ENCODE assay signal across 1 cellular context in the genomic region with DNA sequence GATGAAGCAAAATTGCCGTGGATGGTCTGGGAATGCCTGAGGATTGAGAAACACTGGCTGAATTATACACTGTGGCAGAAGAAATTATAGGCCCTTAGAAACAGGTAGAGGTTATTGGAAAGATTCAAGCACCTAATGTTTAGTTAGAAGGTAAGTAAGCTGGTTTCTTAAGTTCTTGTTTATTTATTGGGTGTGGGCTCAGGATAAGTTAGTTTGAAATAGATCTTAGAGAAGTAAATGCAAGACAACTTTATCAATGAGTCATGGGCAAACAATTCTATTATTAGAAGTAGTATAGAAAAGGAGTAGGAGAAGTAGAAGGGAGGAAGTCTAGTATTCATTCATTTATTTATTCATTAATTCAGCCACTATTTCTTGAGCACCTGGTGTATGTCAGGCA.
TF ChIP-seq lines count a peak whose summit lies in the region.

No MANE protein-coding gene starts in this region.

TF ChIP-seq in SK-N-SH treated with all-trans-retinoic acid at 6 μM for 48 hours, 23 proteins besides CTCF, POLR2A, EP300 and RAD21 (continued from another document):
- TF ChIP-seq, protein P1, sequence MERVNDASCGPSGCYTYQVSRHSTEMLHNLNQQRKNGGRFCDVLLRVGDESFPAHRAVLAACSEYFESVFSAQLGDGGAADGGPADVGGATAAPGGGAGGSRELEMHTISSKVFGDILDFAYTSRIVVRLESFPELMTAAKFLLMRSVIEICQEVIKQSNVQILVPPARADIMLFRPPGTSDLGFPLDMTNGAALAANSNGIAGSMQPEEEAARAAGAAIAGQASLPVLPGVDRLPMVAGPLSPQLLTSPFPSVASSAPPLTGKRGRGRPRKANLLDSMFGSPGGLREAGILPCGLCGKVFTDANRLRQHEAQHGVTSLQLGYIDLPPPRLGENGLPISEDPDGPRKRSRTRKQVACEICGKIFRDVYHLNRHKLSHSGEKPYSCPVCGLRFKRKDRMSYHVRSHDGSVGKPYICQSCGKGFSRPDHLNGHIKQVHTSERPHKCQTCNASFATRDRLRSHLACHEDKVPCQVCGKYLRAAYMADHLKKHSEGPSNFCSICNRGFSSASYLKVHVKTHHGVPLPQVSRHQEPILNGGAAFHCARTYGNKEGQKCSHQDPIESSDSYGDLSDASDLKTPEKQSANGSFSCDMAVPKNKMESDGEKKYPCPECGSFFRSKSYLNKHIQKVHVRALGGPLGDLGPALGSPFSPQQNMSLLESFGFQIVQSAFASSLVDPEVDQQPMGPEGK (CRISPR knock-in tag; IDR thresholded peaks at IDR 0.05; ENCODE audit: borderline replicate concordance): no peak
- no peak for TF ChIP-seq ZFP30 (CRISPR knock-in tag; IDR thresholded peaks at IDR 0.05)
- no peak for TF ChIP-seq OSR1 (CRISPR knock-in tag; IDR thresholded peaks at IDR 0.05)
- no peak for TF ChIP-seq PPARA (CRISPR knock-in tag; IDR thresholded peaks at IDR 0.05; ENCODE audit: borderline replicate concordance)
